ENCODE assay signal across 28 cellular contexts in the genomic region with DNA sequence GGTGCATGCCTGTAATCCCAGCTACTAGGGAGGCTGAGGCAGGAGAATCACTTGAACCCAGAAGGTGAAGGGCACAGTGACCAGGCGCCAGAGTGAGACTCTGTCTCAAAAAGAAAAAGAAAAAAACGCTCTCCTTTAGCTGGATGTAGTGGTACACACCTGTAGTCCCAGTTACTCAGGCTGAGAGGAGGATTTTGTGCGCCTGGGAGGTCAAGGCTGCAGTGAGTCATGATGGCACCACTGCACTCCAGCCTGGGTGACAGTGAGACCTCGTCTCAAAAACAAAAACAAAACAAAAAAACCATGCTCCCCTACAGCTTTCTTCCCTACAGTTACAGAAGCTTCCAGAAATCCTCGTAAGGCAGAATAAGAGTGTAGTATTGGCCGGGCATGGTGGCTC. TPM values are rescaled to one million over a fixed set of nuclear protein-coding genes. Genes with fewer than 3 reads are reported as not detected.
A peak's percentile ranks its signal among the peaks of the same experiment; 100 is the strongest.
DNase-seq lines count a peak whose midpoint lies in the region; ATAC-seq, FAIRE-seq and TF ChIP-seq lines count a peak whose summit lies in the region.
"Had no signal": no experiment of that assay in that cellular context is flagged by ENCODE, and none has a peak within 500 bp of the region (broad histone marks: within the 10 kb centered on the region; RNA-seq: fewer than 3 reads in every experiment).

No MANE protein-coding gene starts in this region.

- ATAC-seq in HepG2: no peak
- ATAC-seq in right lobe of liver: no peak
- ATAC-seq in DND-41 (ENCODE audit: insufficient read depth, low read depth): no peak
- no peak for ATAC-seq in central memory CD8-positive, alpha-beta T cell (replicated peaks; ENCODE audit: extremely low read depth, poor library complexity, severe bottlenecking)
- no peak for ATAC-seq in activated CD4-positive, alpha-beta T cell treated with anti-CD3 and anti-CD28 coated beads for 36 hours
- ATAC-seq: CD8-positive, alpha-beta T cell; GM12878 had no signal

- TF ChIP-seq EP300 in HepG2 (IDR thresholded peaks at IDR 0.05; ENCODE audit: low read depth in 2 of 2, low read length in 2 of 2) (no peak), HepG2 (CRISPR knock-in tag; IDR thresholded peaks at IDR 0.05; ENCODE audit: borderline replicate concordance) (no peak)

- no peaks in the 10 kb centered on the region for H4K20me1 ChIP-seq in HepG2 (ENCODE audit: insufficient read depth, low read length)
- no peaks in the 10 kb centered on the region for H4K20me1 ChIP-seq in DND-41 (ENCODE audit: insufficient read depth, low read length)

- H3K4me1 ChIP-seq in HepG2 (ENCODE audit: insufficient read depth, low read length): peaks cover 51% of the 10 kb centered on the region
- H3K4me1 ChIP-seq in right lobe of liver: peaks cover 0 to 7% (median 2%) of the 10 kb centered on the region in 4 donors
- peaks cover 50% of the 10 kb centered on the region for H3K4me1 ChIP-seq in DND-41 (ENCODE audit: insufficient read depth, low read length)

- TF ChIP-seq RAD21 in HepG2 (CRISPR knock-in tag; IDR thresholded peaks at IDR 0.05): no peak

- WGBS in HepG2 (ENCODE audit: low lambda C conversion rate): 89% methylated on average over 6 of the region's 6 CpGs
- 82% methylated on average over 6 of the region's 6 CpGs for WGBS in right lobe of liver (ENCODE audit: insufficient coverage, low coverage, low lambda C conversion rate, missing lambda C conversion rate)

- no peak overlapping the region for H3K27ac Mint-ChIP-seq in central memory CD8-positive, alpha-beta T cell (ENCODE audit: low read depth)
- no peak overlapping the region for H3K27ac Mint-ChIP-seq in activated CD4-positive, alpha-beta T cell treated with anti-CD3 and anti-CD28 coated beads for 36 hours
- H3K27ac Mint-ChIP-seq: CD4-positive, alpha-beta T cell; CD8-positive, alpha-beta T cell had no signal

- H3K4me2 ChIP-seq in HepG2 (ENCODE audit: low read depth, low read length) (no peak overlapping the region), DND-41 (ENCODE audit: insufficient read depth, low read length) (no peak overlapping the region)

- TF ChIP-seq CTCF in HepG2 (CRISPR knock-in tag; IDR thresholded peaks at IDR 0.05): no peak
- no peak for TF ChIP-seq CTCF in right lobe of liver (IDR thresholded peaks at IDR 0.05)
- no peak for TF ChIP-seq CTCF in DND-41 (IDR thresholded peaks at IDR 0.05; ENCODE audit: borderline replicate concordance, extremely low read depth, low read length, poor library complexity, severe bottlenecking)

- no peak overlapping the region for H2AFZ ChIP-seq in HepG2 (ENCODE audit: low read length)
- H2AFZ ChIP-seq in DND-41 (ENCODE audit: low read depth, low read length): no peak overlapping the region

- no peak overlapping the region for H3K27ac ChIP-seq in HepG2 (ENCODE audit: extremely low read length, insufficient read depth, low read length)
- H3K27ac ChIP-seq in right lobe of liver: no peak overlapping the region
- H3K27ac ChIP-seq in DND-41 (ENCODE audit: low read length): peak overlapping the region; percentile 17; the same call in 1 of the 2 replicates
- H3K27ac ChIP-seq: C4-2B had no signal

- POLR2A ChIA-PET in HepG2 (lab: Yijun Ruan, JAX): no interaction called here
- POLR2A ChIA-PET in activated CD4-positive, alpha-beta T cell treated with anti-CD3 and anti-CD28 coated beads for 36 hours (lab: Charles Lee): no interaction called here

- peaks cover 21% of the 10 kb centered on the region for H3K4me1 Mint-ChIP-seq in central memory CD8-positive, alpha-beta T cell
- peaks cover 7% of the 10 kb centered on the region for H3K4me1 Mint-ChIP-seq in activated CD4-positive, alpha-beta T cell treated with anti-CD3 and anti-CD28 coated beads for 36 hours

- H3K27me3 ChIP-seq in HepG2 (ENCODE audit: control insufficient read depth in 1 of 2, insufficient read depth in 2 of 2, low read length in 2 of 2) (no peaks in the 10 kb centered on the region; a peak in 1 of 5 replicates), right lobe of liver (no peaks in the 10 kb centered on the region), DND-41 (ENCODE audit: insufficient read depth, low read length, poor library complexity) (no peaks in the 10 kb centered on the region)
- H3K27me3 ChIP-seq: BE2C; BLaER1 treated with 17β-estradiol and CSF1 and Interleukin-3, amounts not matched to agents 10 nM and 100 nM had no signal

- no peaks in the 10 kb centered on the region for H3K9me3 Mint-ChIP-seq in central memory CD8-positive, alpha-beta T cell
- H3K9me3 Mint-ChIP-seq in activated CD4-positive, alpha-beta T cell treated with anti-CD3 and anti-CD28 coated beads for 36 hours (ENCODE audit: low read depth): no peaks in the 10 kb centered on the region
- H3K9me3 Mint-ChIP-seq: CD4-positive, alpha-beta T cell; CD8-positive, alpha-beta T cell had no signal

- H3K9ac ChIP-seq in HepG2 (ENCODE audit: insufficient read depth, low read depth, low read length): no peak overlapping the region
- H3K9ac ChIP-seq in DND-41 (ENCODE audit: low read depth, low read length): no peak overlapping the region
- H3K9ac ChIP-seq: BLaER1 treated with 17β-estradiol and CSF1 and Interleukin-3, amounts not matched to agents 10 nM and 100 nM had no signal

- H3K27me3 Mint-ChIP-seq in central memory CD8-positive, alpha-beta T cell: no peaks in the 10 kb centered on the region
- no peaks in the 10 kb centered on the region for H3K27me3 Mint-ChIP-seq in activated CD4-positive, alpha-beta T cell treated with anti-CD3 and anti-CD28 coated beads for 36 hours
- H3K27me3 Mint-ChIP-seq: CD4-positive, alpha-beta T cell had no signal

- H3K36me3 ChIP-seq in HepG2 (replicated peaks in 1 of 2; ENCODE audit: control insufficient read depth in 1 of 2, insufficient read depth in 2 of 2, low read length in 2 of 2): peaks cover 0 to 6% of the 10 kb centered on the region in 2 experiments; a peak in 1 of 5 replicates
- no peaks in the 10 kb centered on the region for H3K36me3 ChIP-seq in right lobe of liver
- H3K36me3 ChIP-seq in DND-41 (ENCODE audit: insufficient read depth, low read length): no peaks in the 10 kb centered on the region

- TF ChIP-seq POLR2A in HepG2 (IDR thresholded peaks at IDR 0.05; ENCODE audit: insufficient read depth in 1 of 2, low read depth in 2 of 2, low read length in 2 of 2): no peak
- no peak for TF ChIP-seq POLR2A in right lobe of liver (IDR thresholded peaks at IDR 0.05)

- DNase-seq in HepG2 (ENCODE audit: low spot score): no peak
- DNase-seq in right lobe of liver: no peak
- no peak for DNase-seq in DND-41
- DNase-seq in central memory CD8-positive, alpha-beta T cell (ENCODE audit: low spot score in 2 of 2): no peak
- DNase-seq in islet precursor cell: no peak
- no peak for DNase-seq in NCI-H345 (lab: John Stamatoyannopoulos, UW)
- no peak for DNase-seq in activated CD4-positive, alpha-beta T cell treated with anti-CD3 and anti-CD28 coated beads for 36 hours
- DNase-seq: 8988T; ACHN; BE2C; Caco-2; Calu3; CD4-positive, alpha-beta T cell; CD8-positive, alpha-beta T cell; DMS79 treated with DMSO at 0.1 percent for 48 hours; EL; GDM1 had no signal

- in situ Hi-C loops in HepG2 (cut with HindIII; ENCODE audit: extremely low pct_ligation_motif_present, low pct_unique_long_range_greater_than_20kb): no loop called here

- FAIRE-seq in HepG2 (lab: Jason Lieb, UNC): no peak
- FAIRE-seq: A204.1, D721Med, GM12878, GM12892, GM18507 had no signal

- CTCF ChIA-PET in HepG2 (lab: Yijun Ruan, JAX; ENCODE audit: low intra/inter-chr PET ratio, low total read pairs): no interaction called here
- CTCF ChIA-PET in activated CD4-positive, alpha-beta T cell treated with anti-CD3 and anti-CD28 coated beads for 36 hours (lab: Charles Lee): no interaction called here

- H3K4me3 Mint-ChIP-seq in central memory CD8-positive, alpha-beta T cell: peak overlapping the region; percentile 27
- H3K4me3 Mint-ChIP-seq in activated CD4-positive, alpha-beta T cell treated with anti-CD3 and anti-CD28 coated beads for 36 hours: no peak overlapping the region
- H3K4me3 Mint-ChIP-seq: CD4-positive, alpha-beta T cell; CD8-positive, alpha-beta T cell had no signal

- intact Hi-C loops in HepG2 (cut with micrococcal nuclease; ENCODE audit: unreplicated experiment) (no loop called here), right lobe of liver (cut with DNase I) (no loop called here)
- intact Hi-C loops in activated CD4-positive, alpha-beta T cell treated with anti-CD3 and anti-CD28 coated beads for 36 hours (cut with DNase I, micrococcal nuclease): no loop called here

- H3K79me2 ChIP-seq in HepG2 (ENCODE audit: insufficient read depth, low read length) (no peaks in the 10 kb centered on the region), DND-41 (ENCODE audit: insufficient read depth, low read length) (peaks cover 8% of the 10 kb centered on the region)

- H3K4me3 ChIP-seq in HepG2 (replicated peaks in 1 of 3; ENCODE audit: insufficient read depth in 1 of 3, low read depth in 2 of 3, low read length in 3 of 3): no peak overlapping the region
- H3K4me3 ChIP-seq in right lobe of liver: no peak overlapping the region
- H3K4me3 ChIP-seq in DND-41 (ENCODE audit: low read depth in 1 of 2, low read length in 2 of 2): no peak overlapping the region
- H3K4me3 ChIP-seq: BLaER1 treated with 17β-estradiol and CSF1 and Interleukin-3, amounts not matched to agents 10 nM and 100 nM; GM12878 had no signal

- H3K36me3 Mint-ChIP-seq in central memory CD8-positive, alpha-beta T cell (ENCODE audit: insufficient read depth): peaks cover 5% of the 10 kb centered on the region
- no peaks in the 10 kb centered on the region for H3K36me3 Mint-ChIP-seq in activated CD4-positive, alpha-beta T cell treated with anti-CD3 and anti-CD28 coated beads for 36 hours (ENCODE audit: low read depth)
- H3K36me3 Mint-ChIP-seq: CD8-positive, alpha-beta T cell had no signal

- no peaks in the 10 kb centered on the region for H3K9me3 ChIP-seq in HepG2 (ENCODE audit: low read length)
- H3K9me3 ChIP-seq in right lobe of liver: no peaks in the 10 kb centered on the region
- H3K9me3 ChIP-seq in DND-41 (ENCODE audit: insufficient read depth, low read length, severe bottlenecking): no peaks in the 10 kb centered on the region
- H3K9me3 ChIP-seq: BE2C, Caco-2 had no signal

- no TSS peak for BruUV-seq in HepG2 (replicated peaks; lab: Mats Ljungman, UMichigan)

RNA-seq across cellular contexts. Expression of a gene that starts 33.1 kb away (rescaled TPM):
- not detected in 2 replicates for total RNA-seq in HepG2 (2016; rRNA removed; fragmentation: Illumina TruSeq; extraction: Trizol)
- not detected in 2 replicates for total RNA-seq in HepG2 (2016; cell fraction: cytosol; rRNA removed; fragmentation: Illumina TruSeq; extraction: Trizol; ENCODE audit: low read depth)
- not detected in 2 replicates for total RNA-seq in HepG2 (2016; cell fraction: insoluble cytoplasmic fraction; rRNA removed; fragmentation: Illumina TruSeq; extraction: Trizol)
- total RNA-seq in HepG2 (2016; cell fraction: membrane; rRNA removed; fragmentation: Illumina TruSeq; extraction: Trizol): not detected in 2 replicates
- total RNA-seq in HepG2 (2016; cell fraction: nucleus; rRNA removed; fragmentation: Illumina TruSeq; extraction: Trizol): not detected in 2 replicates
- not detected in 2 replicates for polyA plus RNA-seq in HepG2 (2011; rRNA removed)
- polyA plus RNA-seq in HepG2 (2011; cell fraction: cytosol; rRNA removed): not detected in 2 replicates
- polyA plus RNA-seq in HepG2 (2011; cell fraction: nucleus; rRNA removed): not detected in 2 replicates
- not detected in 2 replicates for polyA plus RNA-seq in HepG2 (2012)
- not detected in 2 replicates for polyA plus RNA-seq in HepG2 (2016; cell fraction: cytosol; fragmentation: Illumina TruSeq; extraction: Trizol; ENCODE audit: low read depth)
- not detected in 2 replicates for polyA plus RNA-seq in HepG2 (2016; cell fraction: insoluble cytoplasmic fraction; fragmentation: Illumina TruSeq; extraction: Trizol; ENCODE audit: low read depth)
- polyA plus RNA-seq in HepG2 (2016; cell fraction: membrane; fragmentation: Illumina TruSeq; extraction: Trizol; ENCODE audit: low read depth): not detected in 2 replicates
- not detected in 2 replicates for polyA plus RNA-seq in HepG2 (2016; cell fraction: nucleus; fragmentation: Illumina TruSeq; extraction: Trizol; ENCODE audit: insufficient read depth, low read depth)
- polyA minus RNA-seq in HepG2 (2011; rRNA and poly(A)+ RNA removed; ENCODE audit: low replicate concordance): 0.36 and 9.8 TPM in 2 replicates
- not detected in 2 replicates for polyA minus RNA-seq in HepG2 (2011; cell fraction: cytosol; rRNA and poly(A)+ RNA removed)
- not detected in 2 replicates for polyA minus RNA-seq in HepG2 (2011; cell fraction: nucleus; rRNA and poly(A)+ RNA removed)
- total RNA-seq in right lobe of liver: 1 to 10 TPM in 1 of 6 experiments, under 1 TPM in 2, not detected in 3; 0.42 to 1.4 (median 0.62) TPM
- total RNA-seq in activated CD4-positive, alpha-beta T cell treated with anti-CD3 and anti-CD28 coated beads for 36 hours: under 1 TPM; 0.88 to 0.89 TPM
- total RNA-seq: A673; CD8-positive, alpha-beta T cell; Daoy; G401 had no signal
- polyA plus RNA-seq: AG04450, GM12878 had no signal

RNA-seq across cellular contexts. Expression of a gene that starts 34.1 kb away (rescaled TPM):
- 28.0 and 44.8 TPM in 2 replicates for total RNA-seq in HepG2 (2016; rRNA removed; fragmentation: Illumina TruSeq; extraction: Trizol)
- 22.8 and 24.5 TPM in 2 replicates for total RNA-seq in HepG2 (2016; cell fraction: cytosol; rRNA removed; fragmentation: Illumina TruSeq; extraction: Trizol; ENCODE audit: low read depth)
- total RNA-seq in HepG2 (2016; cell fraction: insoluble cytoplasmic fraction; rRNA removed; fragmentation: Illumina TruSeq; extraction: Trizol): 30.0 and 44.9 TPM in 2 replicates
- 51.0 and 58.7 TPM in 2 replicates for total RNA-seq in HepG2 (2016; cell fraction: membrane; rRNA removed; fragmentation: Illumina TruSeq; extraction: Trizol)
- total RNA-seq in HepG2 (2016; cell fraction: nucleus; rRNA removed; fragmentation: Illumina TruSeq; extraction: Trizol): 30.0 and 37.9 TPM in 2 replicates
- polyA plus RNA-seq in HepG2 (2011; rRNA removed): 112 and 139 TPM in 2 replicates
- 75.0 and 131 TPM in 2 replicates for polyA plus RNA-seq in HepG2 (2011; cell fraction: cytosol; rRNA removed)
- polyA plus RNA-seq in HepG2 (2011; cell fraction: nucleus; rRNA removed): 36.3 and 45.0 TPM in 2 replicates
- polyA plus RNA-seq in HepG2 (2012): 131 and 138 TPM in 2 replicates
- polyA plus RNA-seq in HepG2 (2016; cell fraction: cytosol; fragmentation: Illumina TruSeq; extraction: Trizol; ENCODE audit: low read depth): 36.6 and 41.1 TPM in 2 replicates
- polyA plus RNA-seq in HepG2 (2016; cell fraction: insoluble cytoplasmic fraction; fragmentation: Illumina TruSeq; extraction: Trizol; ENCODE audit: low read depth): 37.7 and 42.0 TPM in 2 replicates
- polyA plus RNA-seq in HepG2 (2016; cell fraction: membrane; fragmentation: Illumina TruSeq; extraction: Trizol; ENCODE audit: low read depth): 56.2 and 59.4 TPM in 2 replicates
- 59.5 and 60.5 TPM in 2 replicates for polyA plus RNA-seq in HepG2 (2016; cell fraction: nucleus; fragmentation: Illumina TruSeq; extraction: Trizol; ENCODE audit: insufficient read depth, low read depth)
- polyA minus RNA-seq in HepG2 (2011; rRNA and poly(A)+ RNA removed; ENCODE audit: low replicate concordance): 21.9 and 76.0 TPM in 2 replicates
- 38.4 and 70.8 TPM in 2 replicates for polyA minus RNA-seq in HepG2 (2011; cell fraction: cytosol; rRNA and poly(A)+ RNA removed)
- polyA minus RNA-seq in HepG2 (2011; cell fraction: nucleus; rRNA and poly(A)+ RNA removed): 18.8 and 29.5 TPM in 2 replicates
- 10 to 100 TPM in 5 of 6 experiments, 1 to 10 TPM in 1; 7.7 to 25.4 (median 15.3) TPM for total RNA-seq in right lobe of liver
- total RNA-seq in activated CD4-positive, alpha-beta T cell treated with anti-CD3 and anti-CD28 coated beads for 36 hours: 10 to 100 TPM; 18.4 to 20.2 TPM

RNA-seq across cellular contexts. Expression of a gene that starts 49.8 kb away (rescaled TPM):
- total RNA-seq in HepG2 (2016; rRNA removed; fragmentation: Illumina TruSeq; extraction: Trizol): 41.0 and 49.1 TPM in 2 replicates
- 9.7 and 10.0 TPM in 2 replicates for total RNA-seq in HepG2 (2016; cell fraction: cytosol; rRNA removed; fragmentation: Illumina TruSeq; extraction: Trizol; ENCODE audit: low read depth)
- total RNA-seq in HepG2 (2016; cell fraction: insoluble cytoplasmic fraction; rRNA removed; fragmentation: Illumina TruSeq; extraction: Trizol): 41.7 and 48.0 TPM in 2 replicates
- total RNA-seq in HepG2 (2016; cell fraction: membrane; rRNA removed; fragmentation: Illumina TruSeq; extraction: Trizol): 15.3 and 17.9 TPM in 2 replicates
- total RNA-seq in HepG2 (2016; cell fraction: nucleus; rRNA removed; fragmentation: Illumina TruSeq; extraction: Trizol): 24.8 and 26.0 TPM in 2 replicates
- polyA plus RNA-seq in HepG2 (2011; rRNA removed): 33.6 and 36.0 TPM in 2 replicates
- 25.2 and 31.5 TPM in 2 replicates for polyA plus RNA-seq in HepG2 (2011; cell fraction: cytosol; rRNA removed)
- polyA plus RNA-seq in HepG2 (2011; cell fraction: nucleus; rRNA removed): 43.8 and 48.7 TPM in 2 replicates
- 37.4 and 57.9 TPM in 2 replicates for polyA plus RNA-seq in HepG2 (2012)
- polyA plus RNA-seq in HepG2 (2016; cell fraction: cytosol; fragmentation: Illumina TruSeq; extraction: Trizol; ENCODE audit: low read depth): 7.4 and 7.7 TPM in 2 replicates
- polyA plus RNA-seq in HepG2 (2016; cell fraction: insoluble cytoplasmic fraction; fragmentation: Illumina TruSeq; extraction: Trizol; ENCODE audit: low read depth): 47.9 and 48.6 TPM in 2 replicates
- 11.8 and 11.9 TPM in 2 replicates for polyA plus RNA-seq in HepG2 (2016; cell fraction: membrane; fragmentation: Illumina TruSeq; extraction: Trizol; ENCODE audit: low read depth)
- polyA plus RNA-seq in HepG2 (2016; cell fraction: nucleus; fragmentation: Illumina TruSeq; extraction: Trizol; ENCODE audit: insufficient read depth, low read depth): 37.6 and 45.3 TPM in 2 replicates
- 14.9 and 21.3 TPM in 2 replicates for polyA minus RNA-seq in HepG2 (2011; rRNA and poly(A)+ RNA removed; ENCODE audit: low replicate concordance)
- polyA minus RNA-seq in HepG2 (2011; cell fraction: cytosol; rRNA and poly(A)+ RNA removed): 13.4 and 16.7 TPM in 2 replicates
- 10.3 and 15.4 TPM in 2 replicates for polyA minus RNA-seq in HepG2 (2011; cell fraction: nucleus; rRNA and poly(A)+ RNA removed)
- total RNA-seq in right lobe of liver: 10 to 100 TPM in 5 of 6 experiments, 1 to 10 TPM in 1; 10.0 to 15.8 (median 11.1) TPM
- total RNA-seq in activated CD4-positive, alpha-beta T cell treated with anti-CD3 and anti-CD28 coated beads for 36 hours: 10 to 100 TPM; 51.3 to 65.5 TPM

RNA-seq across cellular contexts. Expression of a gene that starts 50.0 kb away (rescaled TPM):
- total RNA-seq in HepG2 (2016; rRNA removed; fragmentation: Illumina TruSeq; extraction: Trizol) (39.7 and 39.9 TPM in 2 replicates), right lobe of liver (10 to 100 TPM; 16.0 to 25.0 (median 18.7) TPM)
- total RNA-seq in HepG2 (2016; cell fraction: cytosol; rRNA removed; fragmentation: Illumina TruSeq; extraction: Trizol; ENCODE audit: low read depth): 13.8 and 15.1 TPM in 2 replicates
- total RNA-seq in HepG2 (2016; cell fraction: insoluble cytoplasmic fraction; rRNA removed; fragmentation: Illumina TruSeq; extraction: Trizol): 40.1 and 40.8 TPM in 2 replicates
- total RNA-seq in HepG2 (2016; cell fraction: membrane; rRNA removed; fragmentation: Illumina TruSeq; extraction: Trizol): 23.4 and 26.9 TPM in 2 replicates
- 28.8 and 32.4 TPM in 2 replicates for total RNA-seq in HepG2 (2016; cell fraction: nucleus; rRNA removed; fragmentation: Illumina TruSeq; extraction: Trizol)
- polyA plus RNA-seq in HepG2 (2011; rRNA removed): 85.4 and 104 TPM in 2 replicates
- 54.2 and 65.9 TPM in 2 replicates for polyA plus RNA-seq in HepG2 (2011; cell fraction: cytosol; rRNA removed)
- polyA plus RNA-seq in HepG2 (2011; cell fraction: nucleus; rRNA removed): 68.9 and 70.3 TPM in 2 replicates
- polyA plus RNA-seq in HepG2 (2012): 49.3 and 49.6 TPM in 2 replicates
- 16.6 and 18.6 TPM in 2 replicates for polyA plus RNA-seq in HepG2 (2016; cell fraction: cytosol; fragmentation: Illumina TruSeq; extraction: Trizol; ENCODE audit: low read depth)
- 45.5 and 51.2 TPM in 2 replicates for polyA plus RNA-seq in HepG2 (2016; cell fraction: insoluble cytoplasmic fraction; fragmentation: Illumina TruSeq; extraction: Trizol; ENCODE audit: low read depth)
- polyA plus RNA-seq in HepG2 (2016; cell fraction: membrane; fragmentation: Illumina TruSeq; extraction: Trizol; ENCODE audit: low read depth): 22.2 and 23.6 TPM in 2 replicates
- 60.8 and 67.8 TPM in 2 replicates for polyA plus RNA-seq in HepG2 (2016; cell fraction: nucleus; fragmentation: Illumina TruSeq; extraction: Trizol; ENCODE audit: insufficient read depth, low read depth)
- 23.4 and 37.2 TPM in 2 replicates for polyA minus RNA-seq in HepG2 (2011; rRNA and poly(A)+ RNA removed; ENCODE audit: low replicate concordance)
- 17.2 and 17.6 TPM in 2 replicates for polyA minus RNA-seq in HepG2 (2011; cell fraction: cytosol; rRNA and poly(A)+ RNA removed)
- polyA minus RNA-seq in HepG2 (2011; cell fraction: nucleus; rRNA and poly(A)+ RNA removed): 17.6 and 22.6 TPM in 2 replicates
- total RNA-seq in activated CD4-positive, alpha-beta T cell treated with anti-CD3 and anti-CD28 coated beads for 36 hours: 10 to 100 TPM; 18.9 to 25.3 TPM
